In genomic region chr14:58665773-58666500, GRCh38 we compare ENCODE assay signal across 24 cellular contexts. TPM values are rescaled to one million over a fixed set of nuclear protein-coding genes. Genes with fewer than 3 reads are reported as not detected.
DNase-seq lines count a peak whose midpoint lies in the region; ATAC-seq, FAIRE-seq and TF ChIP-seq lines count a peak whose summit lies in the region.
"Had no signal": no experiment of that assay in that cellular context is flagged by ENCODE, and none has a peak within 500 bp of the region (broad histone marks: within the 10 kb centered on the region; RNA-seq: fewer than 3 reads in every experiment).

No MANE protein-coding gene starts in this region.

- no peaks in the 10 kb centered on the region for H3K36me3 ChIP-seq in mesenchymal stem cell (ENCODE audit: control insufficient read depth in 1 of 2, insufficient read depth in 2 of 2, low read depth in 1 of 2, low read length in 2 of 2)
- H3K36me3 ChIP-seq: BLaER1 treated with 17β-estradiol and CSF1 and Interleukin-3, amounts not matched to agents 10 nM and 100 nM; MG63 had no signal

- no peak overlapping the region for H2BK15ac ChIP-seq in mesenchymal stem cell (ENCODE audit: low read depth, poor library complexity, severe bottlenecking)

- no peak overlapping the region for H3K23ac ChIP-seq in mesenchymal stem cell (ENCODE audit: low read length in 2 of 2)

- H3K36me3 Mint-ChIP-seq in activated CD4-positive, alpha-beta memory T cell treated with anti-CD3 and anti-CD28 coated beads for 36 hours = no peaks in the 10 kb centered on the region
- no peaks in the 10 kb centered on the region for H3K36me3 Mint-ChIP-seq in activated CD4-positive, alpha-beta memory T cell treated with anti-CD3 and anti-CD28 coated beads, Interleukin-2, amount 10 ng/mL, durations not matched to agents 7 days and 5 days (ENCODE audit: low read depth)
- H3K36me3 Mint-ChIP-seq in HFFc6 (ENCODE audit: low read depth) = no peaks in the 10 kb centered on the region
- H3K36me3 Mint-ChIP-seq: CD4-positive, alpha-beta memory T cell had no signal

- no peak overlapping the region for H3K9ac ChIP-seq in mesenchymal stem cell (ENCODE audit: low read length)
- H3K9ac ChIP-seq: BLaER1 treated with 17β-estradiol and CSF1 and Interleukin-3, amounts not matched to agents 10 nM and 100 nM had no signal

- H2BK120ac ChIP-seq in mesenchymal stem cell (ENCODE audit: low read depth, low read length) = no peak overlapping the region

- H2AFZ ChIP-seq in mesenchymal stem cell (ENCODE audit: low read depth, low read length) = no peak overlapping the region

- no peak overlapping the region for H3K27ac Mint-ChIP-seq in activated CD4-positive, alpha-beta memory T cell treated with anti-CD3 and anti-CD28 coated beads for 36 hours
- H3K27ac Mint-ChIP-seq in activated CD4-positive, alpha-beta memory T cell treated with anti-CD3 and anti-CD28 coated beads, Interleukin-2, amount 10 ng/mL, durations not matched to agents 7 days and 5 days = no peak overlapping the region
- H3K27ac Mint-ChIP-seq in HFFc6 = no peak overlapping the region
- H3K27ac Mint-ChIP-seq: CD4-positive, alpha-beta memory T cell had no signal

- no peak overlapping the region for H3K4me3 Mint-ChIP-seq in activated CD4-positive, alpha-beta memory T cell treated with anti-CD3 and anti-CD28 coated beads for 36 hours
- H3K4me3 Mint-ChIP-seq in activated CD4-positive, alpha-beta memory T cell treated with anti-CD3 and anti-CD28 coated beads, Interleukin-2, amount 10 ng/mL, durations not matched to agents 7 days and 5 days = no peak overlapping the region
- H3K4me3 Mint-ChIP-seq in HFFc6 = no peak overlapping the region
- H3K4me3 Mint-ChIP-seq: CD4-positive, alpha-beta memory T cell had no signal

- H3K4me1 Mint-ChIP-seq in activated CD4-positive, alpha-beta memory T cell treated with anti-CD3 and anti-CD28 coated beads for 36 hours (ENCODE audit: low read depth) = peaks cover 18% of the 10 kb centered on the region
- peaks cover 7% of the 10 kb centered on the region for H3K4me1 Mint-ChIP-seq in activated CD4-positive, alpha-beta memory T cell treated with anti-CD3 and anti-CD28 coated beads, Interleukin-2, amount 10 ng/mL, durations not matched to agents 7 days and 5 days
- peaks cover 14% of the 10 kb centered on the region for H3K4me1 Mint-ChIP-seq in HFFc6 (ENCODE audit: low read depth)

- H3K27me3 ChIP-seq in mesenchymal stem cell (ENCODE audit: control insufficient read depth in 1 of 2, insufficient read depth in 1 of 2, low read length in 2 of 2) = peaks cover 0 to 8% of the 10 kb centered on the region in 2 experiments
- H3K27me3 ChIP-seq: BLaER1 treated with 17β-estradiol and CSF1 and Interleukin-3, amounts not matched to agents 10 nM and 100 nM; MG63 had no signal

- intact Hi-C loops in activated CD4-positive, alpha-beta memory T cell treated with anti-CD3 and anti-CD28 coated beads for 36 hours (cut with micrococcal nuclease) = no loop called here

- no peak overlapping the region for H3K14ac ChIP-seq in mesenchymal stem cell (ENCODE audit: low read length in 2 of 2)

- H4K91ac ChIP-seq in mesenchymal stem cell (ENCODE audit: low read length) = no peak overlapping the region

- CTCF ChIA-PET in activated CD4-positive, alpha-beta memory T cell treated with anti-CD3 and anti-CD28 coated beads for 36 hours (lab: Charles Lee) = interaction anchor here (0.6 to 0.8 kb wide), 2 partner anchors 165 to 270 kb away, joined by 4 read pairs; partner anchors contain the start of gene TOMM20L
- CTCF ChIA-PET in activated CD4-positive, alpha-beta memory T cell treated with anti-CD3 and anti-CD28 coated beads, Interleukin-2, amount 10 ng/mL, durations not matched to agents 7 days and 5 days (lab: Charles Lee) = no interaction called here

- H3K27ac ChIP-seq in mesenchymal stem cell (ENCODE audit: low read length, poor library complexity, severe bottlenecking) = no peak overlapping the region
- H3K27ac ChIP-seq: BLaER1 treated with 17β-estradiol and CSF1 and Interleukin-3, amounts not matched to agents 10 nM and 100 nM; RWPE1; SK-N-MC had no signal

- H2AK5ac ChIP-seq in mesenchymal stem cell (ENCODE audit: low read length, severe bottlenecking) = peak overlapping the region; percentile 61

- no peak overlapping the region for H3K4me2 ChIP-seq in mesenchymal stem cell (ENCODE audit: low read length, poor library complexity, severe bottlenecking)
- H3K4me2 ChIP-seq: BLaER1 treated with 17β-estradiol and CSF1 and Interleukin-3, amounts not matched to agents 10 nM and 100 nM had no signal

- no peaks in the 10 kb centered on the region for H3K9me3 ChIP-seq in mesenchymal stem cell (ENCODE audit: control insufficient read depth, low read length)
- H3K9me3 ChIP-seq: BLaER1 treated with 17β-estradiol and CSF1 and Interleukin-3, amounts not matched to agents 10 nM and 100 nM; Caco-2; MG63 had no signal

- ATAC-seq in GM19035 (IDR thresholded peaks at IDR 0.05; ENCODE audit: unreplicated experiment) = no peak
- no peak for ATAC-seq in GM18520 (IDR thresholded peaks at IDR 0.05; ENCODE audit: unreplicated experiment)

- POLR2A ChIA-PET in activated CD4-positive, alpha-beta memory T cell treated with anti-CD3 and anti-CD28 coated beads for 36 hours (lab: Charles Lee) = no interaction called here
- POLR2A ChIA-PET in activated CD4-positive, alpha-beta memory T cell treated with anti-CD3 and anti-CD28 coated beads, Interleukin-2, amount 10 ng/mL, durations not matched to agents 7 days and 5 days (lab: Charles Lee) = no interaction called here

- no peak overlapping the region for H3K4ac ChIP-seq in mesenchymal stem cell (ENCODE audit: low read depth in 1 of 2, low read length in 2 of 2)

- no peak overlapping the region for H3K18ac ChIP-seq in mesenchymal stem cell (ENCODE audit: low read depth in 1 of 2, low read length in 2 of 2)

- peak; percentile 10 for DNase-seq in activated CD4-positive, alpha-beta memory T cell treated with anti-CD3 and anti-CD28 coated beads for 36 hours
- DNase-seq in activated CD4-positive, alpha-beta memory T cell treated with anti-CD3 and anti-CD28 coated beads, Interleukin-2, amount 10 ng/mL, durations not matched to agents 7 days and 5 days = no peak
- no peak for DNase-seq in D721Med (ENCODE audit: insufficient read length, low spot score)
- peak; percentile 52 for DNase-seq in NCI-H524 treated with DMSO at 0.1 percent for 48 hours (lab: John Stamatoyannopoulos, UW)
- no peak for DNase-seq in mesenchymal stem cell
- no peak for DNase-seq in HFFc6
- DNase-seq: 8988T; Caco-2; CD4-positive, alpha-beta memory T cell; DND-41; Kasumi-1; MG63; NCI-H1417 treated with DMSO at 0.1 percent for 48 hours; NCI-H187; NCI-H446 treated with DMSO at 0.1 percent for 48 hours; NK-92 treated with Interleukin-12 subunit alpha and Interleukin-12 subunit beta, amount 100 ng/mL, for 24 hours; SHP77 treated with DMSO at 0.1 percent for 48 hours had no signal

- peaks cover 5% of the 10 kb centered on the region for H3K4me1 ChIP-seq in mesenchymal stem cell (ENCODE audit: control insufficient read depth, insufficient read depth, low read depth, low read length)
- H3K4me1 ChIP-seq: Caco-2 had no signal

- H3K4me3 ChIP-seq in mesenchymal stem cell (ENCODE audit: insufficient read depth in 1 of 2, low read depth in 1 of 2, low read length in 2 of 2) = no peak overlapping the region
- H3K4me3 ChIP-seq: BLaER1 treated with 17β-estradiol and CSF1 and Interleukin-3, amounts not matched to agents 10 nM and 100 nM; MG63; SK-N-MC had no signal

- no peak overlapping the region for H4K8ac ChIP-seq in mesenchymal stem cell (ENCODE audit: low read length)

- H3K9me3 Mint-ChIP-seq in activated CD4-positive, alpha-beta memory T cell treated with anti-CD3 and anti-CD28 coated beads for 36 hours = no peaks in the 10 kb centered on the region
- no peaks in the 10 kb centered on the region for H3K9me3 Mint-ChIP-seq in activated CD4-positive, alpha-beta memory T cell treated with anti-CD3 and anti-CD28 coated beads, Interleukin-2, amount 10 ng/mL, durations not matched to agents 7 days and 5 days
- H3K9me3 Mint-ChIP-seq in HFFc6 = no peaks in the 10 kb centered on the region
- H3K9me3 Mint-ChIP-seq: CD4-positive, alpha-beta memory T cell had no signal

- H3K79me1 ChIP-seq in mesenchymal stem cell (replicated peaks; ENCODE audit: low read length, poor library complexity, severe bottlenecking) = no peaks in the 10 kb centered on the region

- TF ChIP-seq CTCF in D721Med (IDR thresholded peaks at IDR 0.05; ENCODE audit: insufficient read depth, missing control alignments) (no peak), HFFc6 (IDR thresholded peaks at IDR 0.05) (no peak)

- 95% methylated on average over 3 of the region's 3 CpGs for WGBS in mesenchymal stem cell

- H2BK5ac ChIP-seq in mesenchymal stem cell (ENCODE audit: low read depth, low read length, poor library complexity, severe bottlenecking) = no peak overlapping the region

- H3K27me3 Mint-ChIP-seq in activated CD4-positive, alpha-beta memory T cell treated with anti-CD3 and anti-CD28 coated beads for 36 hours = no peaks in the 10 kb centered on the region
- peaks cover 3% of the 10 kb centered on the region for H3K27me3 Mint-ChIP-seq in activated CD4-positive, alpha-beta memory T cell treated with anti-CD3 and anti-CD28 coated beads, Interleukin-2, amount 10 ng/mL, durations not matched to agents 7 days and 5 days
- peaks cover 7% of the 10 kb centered on the region for H3K27me3 Mint-ChIP-seq in HFFc6 (ENCODE audit: insufficient read depth)

- no peak overlapping the region for H2BK12ac ChIP-seq in mesenchymal stem cell (ENCODE audit: low read length in 2 of 2)

- FAIRE-seq in D721Med (lab: Jason Lieb, UNC) = peak; percentile 48
- FAIRE-seq: GM12891, GM19239 had no signal

RNA-seq across cellular contexts. Expression of gene DACT1, which starts 28.2 kb away (rescaled TPM):
- 1 to 10 TPM; 4.3 to 4.7 TPM for total RNA-seq in activated CD4-positive, alpha-beta memory T cell treated with anti-CD3 and anti-CD28 coated beads for 36 hours
- under 1 TPM; 0.81 to 0.93 TPM for total RNA-seq in activated CD4-positive, alpha-beta memory T cell treated with anti-CD3 and anti-CD28 coated beads, Interleukin-2, amount 10 ng/mL, durations not matched to agents 7 days and 5 days
- polyA plus RNA-seq in mesenchymal stem cell (2013, experiment 1 of 2) = 16.8 TPM
- polyA plus RNA-seq in mesenchymal stem cell (2013, experiment 2 of 2) = 16.8 TPM
- total RNA-seq in HFFc6 (2021; fragmentation: NEBNext Ultra II Directional; extraction: Animal tissue kit (Norgen Biotek cat#: 25700)) = 1 to 10 TPM; 3.9 to 4.9 (median 4.5) TPM

Comparison
In these comparisons a context has a peak if more than half of its experiments do, and no peak if none do; other contexts are left out.
1. DNase-seq: peak in activated CD4-positive, alpha-beta memory T cell treated with anti-CD3 and anti-CD28 coated beads for 36 hours (single experiment) and NCI-H524 treated with DMSO at 0.1 percent for 48 hours (single experiment); none in activated CD4-positive, alpha-beta memory T cell treated with anti-CD3 and anti-CD28 coated beads, Interleukin-2, amount 10 ng/mL, durations not matched to agents 7 days and 5 days (single experiment), D721Med (single experiment), mesenchymal stem cell (single experiment) and HFFc6 (single experiment).